In genomic region chr16:8571061-8571596, GRCh38 we compare ENCODE assay signal across 13 cellular contexts. TPM values are rescaled to one million over a fixed set of nuclear protein-coding genes. Genes with fewer than 3 reads are reported as not detected.
A peak's percentile ranks its signal among the peaks of the same experiment; 100 is the strongest.
DNase-seq lines count a peak whose midpoint lies in the region; ATAC-seq and TF ChIP-seq lines count a peak whose summit lies in the region.
"Had no signal": no experiment of that assay in that cellular context is flagged by ENCODE, and none has a peak within 500 bp of the region (broad histone marks: within the 10 kb centered on the region; RNA-seq: fewer than 3 reads in every experiment).

No MANE protein-coding gene starts in this region.

- H3K4me2 ChIP-seq in fibroblast of lung (ENCODE audit: extremely low read depth, insufficient read depth, low read length) = no peak overlapping the region

- H3K4me1 ChIP-seq in NT2/D1 (ENCODE audit: insufficient read depth, insufficient read length) = peaks cover 8% of the 10 kb centered on the region
- no peaks in the 10 kb centered on the region for H3K4me1 ChIP-seq in fibroblast of lung (ENCODE audit: control insufficient read depth, extremely low read depth, insufficient read depth, low read length)

- no peaks in the 10 kb centered on the region for H4K20me1 ChIP-seq in fibroblast of lung (ENCODE audit: control insufficient read depth, extremely low read depth, insufficient read depth, low read length)

- H3K27ac ChIP-seq in fibroblast of lung (ENCODE audit: insufficient read depth, low read length) = no peak overlapping the region
- H3K27ac ChIP-seq: 22Rv1 had no signal

- H3K4me3 ChIP-seq in NT2/D1 (ENCODE audit: insufficient read length, low read depth) = no peak overlapping the region
- no peak overlapping the region for H3K4me3 ChIP-seq in fibroblast of lung (replicated peaks in 1 of 4; ENCODE audit: control extremely low read depth in 1 of 4, insufficient read depth in 1 of 4, low read depth in 3 of 4, low read length in 4 of 4)

- H3K4me3 Mint-ChIP-seq in activated T-cell treated with anti-CD3 and anti-CD28 coated beads, Interleukin-2, amount 50 U/mL, for 4 hours = no peak overlapping the region
- H3K4me3 Mint-ChIP-seq: activated naive CD8-positive, alpha-beta T cell had no signal

- no peak for TF ChIP-seq CTCF in fibroblast of lung (conservative IDR thresholded peaks at IDR 0.05 in 1 of 2, IDR thresholded peaks at IDR 0.05 in 1 of 2; ENCODE audit: low read depth in 1 of 2, low read length in 2 of 2)

- DNase-seq in DMS153 treated with DMSO at 0.1 percent for 48 hours (lab: John Stamatoyannopoulos, UW; ENCODE audit: unreplicated experiment) = peak; percentile 4
- no peak for DNase-seq in DMS153 (lab: John Stamatoyannopoulos, UW)
- peak; percentile 63 for DNase-seq in NT2/D1 (ENCODE audit: low read depth, low spot score)
- DNase-seq in fibroblast of lung (ENCODE audit: low read depth in 2 of 2) = peak; percentile 25 to 75
- DNase-seq in renal cortical epithelial cell (ENCODE audit: low read depth) = peak; percentile 57
- no peak for DNase-seq in activated CD4-positive, alpha-beta T cell treated with anti-CD3 and anti-CD28 coated beads, Interleukin-2, amount 50 U/mL, for 4 hours
- no peak for DNase-seq in activated T-cell treated with anti-CD3 and anti-CD28 coated beads, Interleukin-2, amount 50 U/mL, for 4 hours
- DNase-seq: MM.1S had no signal

- H3K9ac ChIP-seq in NT2/D1 (ENCODE audit: insufficient read length, low read depth) = no peak overlapping the region
- no peak overlapping the region for H3K9ac ChIP-seq in fibroblast of lung (ENCODE audit: insufficient read depth, low read length)

- no peaks in the 10 kb centered on the region for H3K9me3 ChIP-seq in NT2/D1 (ENCODE audit: insufficient read depth, low read length)
- H3K9me3 ChIP-seq in fibroblast of lung (ENCODE audit: control insufficient read depth, insufficient read depth, low read depth, low read length) = no peaks in the 10 kb centered on the region

- no peaks in the 10 kb centered on the region for H3K9me3 Mint-ChIP-seq in activated T-cell treated with anti-CD3 and anti-CD28 coated beads, Interleukin-2, amount 50 U/mL, for 4 hours

- peaks cover 2% of the 10 kb centered on the region for H3K4me1 Mint-ChIP-seq in activated T-cell treated with anti-CD3 and anti-CD28 coated beads, Interleukin-2, amount 50 U/mL, for 4 hours (ENCODE audit: low read depth)

- no peak overlapping the region for H2AFZ ChIP-seq in fibroblast of lung (ENCODE audit: low read length)

- no peaks in the 10 kb centered on the region for H3K79me2 ChIP-seq in fibroblast of lung (ENCODE audit: control insufficient read depth, insufficient read depth, low read length)

- no peak for ATAC-seq in HG03460 (IDR thresholded peaks at IDR 0.05; ENCODE audit: unreplicated experiment)
- no peak for ATAC-seq in activated T-cell treated with anti-CD3 and anti-CD28 coated beads, Interleukin-2, amount 50 U/mL, for 4 hours

- H3K36me3 ChIP-seq in NT2/D1 (ENCODE audit: insufficient read depth, insufficient read length, low read length) (no peaks in the 10 kb centered on the region), fibroblast of lung (ENCODE audit: control insufficient read depth, insufficient read depth, low read length) (no peaks in the 10 kb centered on the region)

- peaks cover 4% of the 10 kb centered on the region for H3K27me3 ChIP-seq in NT2/D1 (ENCODE audit: insufficient read depth, insufficient read length)
- H3K27me3 ChIP-seq in fibroblast of lung (ENCODE audit: control insufficient read depth, insufficient read depth, low read length) = peaks cover 4% of the 10 kb centered on the region

- peaks cover 33% of the 10 kb centered on the region for H3K27me3 Mint-ChIP-seq in activated T-cell treated with anti-CD3 and anti-CD28 coated beads, Interleukin-2, amount 50 U/mL, for 4 hours (ENCODE audit: low read depth)

- no peaks in the 10 kb centered on the region for H3K36me3 Mint-ChIP-seq in activated T-cell treated with anti-CD3 and anti-CD28 coated beads, Interleukin-2, amount 50 U/mL, for 4 hours (ENCODE audit: insufficient read depth)
- H3K36me3 Mint-ChIP-seq: activated naive CD8-positive, alpha-beta T cell had no signal

RNA-seq across cellular contexts. Expression of gene TMEM114, which starts 19.2 kb away (rescaled TPM):
- not detected in 2 replicates for total RNA-seq in fibroblast of lung
- not detected in 2 replicates for polyA plus RNA-seq in fibroblast of lung
- polyA plus RNA-seq in fibroblast of lung (2012) = not detected in 2 replicates
- polyA minus RNA-seq in fibroblast of lung (ENCODE audit: low replicate concordance) = not detected in 2 replicates
- total RNA-seq in renal cortical epithelial cell = not detected in 2 replicates
- not detected for total RNA-seq in activated T-cell treated with anti-CD3 and anti-CD28 coated beads, Interleukin-2, amount 50 U/mL, for 4 hours
- total RNA-seq: subcutaneous adipose tissue; T-helper 1 cell treated with Interleukin-12 subunit alpha and Interleukin-12 subunit beta and Interleukin-4 antibody, amounts not matched to agents 30 ng/mL and 1 ng/mL, for 36 hours had no signal

RNA-seq across cellular contexts. Expression of gene METTL22, which starts 50.4 kb away (rescaled TPM):
- total RNA-seq in fibroblast of lung = 18.5 and 27.4 TPM in 2 replicates
- polyA plus RNA-seq in fibroblast of lung = 30.7 and 30.8 TPM in 2 replicates
- 32.6 and 34.5 TPM in 2 replicates for polyA plus RNA-seq in fibroblast of lung (2012)
- polyA minus RNA-seq in fibroblast of lung (ENCODE audit: low replicate concordance) = 84.7 and 86.2 TPM in 2 replicates
- total RNA-seq in renal cortical epithelial cell = 16.5 and 17.0 TPM in 2 replicates
- total RNA-seq in activated T-cell treated with anti-CD3 and anti-CD28 coated beads, Interleukin-2, amount 50 U/mL, for 4 hours = 10 to 100 TPM; 18.7 to 20.0 (median 19.1) TPM

Comparison
In these comparisons a context has a peak if more than half of its experiments do, and no peak if none do; other contexts are left out.
1. DNase-seq: peak in DMS153 treated with DMSO at 0.1 percent for 48 hours (single experiment), NT2/D1 (single experiment), fibroblast of lung (2 of 2) and renal cortical epithelial cell (single experiment); none in DMS153 (single experiment), activated CD4-positive, alpha-beta T cell treated with anti-CD3 and anti-CD28 coated beads, Interleukin-2, amount 50 U/mL, for 4 hours (0 of 2) and activated T-cell treated with anti-CD3 and anti-CD28 coated beads, Interleukin-2, amount 50 U/mL, for 4 hours (single experiment).